Comparison of ENCODE assay signal across 8 cellular contexts in the genomic region with DNA sequence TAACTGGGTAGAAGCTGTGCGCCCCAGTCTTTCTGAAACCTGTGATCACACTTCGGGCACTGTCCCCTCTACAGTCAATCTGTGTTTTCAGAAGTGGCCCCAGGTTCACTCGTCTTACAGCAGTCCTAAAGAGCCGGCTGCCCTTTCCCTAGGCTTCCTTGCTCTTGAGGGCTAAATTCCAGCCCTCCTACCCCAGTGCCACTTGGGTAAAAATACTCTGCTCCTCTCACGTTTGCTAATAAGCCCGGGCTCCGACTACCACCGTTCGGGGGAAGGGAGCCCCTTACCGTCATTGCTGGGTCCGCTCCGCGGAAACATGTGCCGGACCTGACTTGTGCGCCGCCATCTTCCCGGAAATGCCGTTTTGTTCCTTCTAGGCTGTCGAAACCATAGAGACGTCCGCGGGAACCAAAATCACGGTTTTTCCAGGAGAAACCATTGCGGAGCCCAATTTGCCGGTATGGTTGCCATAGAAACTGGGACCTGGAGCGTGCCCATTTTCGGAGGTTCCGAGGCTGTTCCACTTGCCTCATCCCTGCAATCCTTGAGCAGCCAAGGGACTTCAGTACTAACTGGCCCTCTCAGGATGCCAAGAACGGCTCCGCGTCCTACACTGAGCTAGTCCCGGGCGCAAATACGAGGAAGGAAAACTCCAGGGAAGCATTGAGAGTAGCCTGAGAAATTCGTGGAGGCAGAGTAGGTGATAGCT. TPM values are rescaled to one million over a fixed set of nuclear protein-coding genes. Genes with fewer than 3 reads are reported as not detected.
DNase-seq lines count a peak whose midpoint lies in the region; ATAC-seq and TF ChIP-seq lines count a peak whose summit lies in the region.

Gene GPATCH4, minus strand, starts transcription at position 358 of the 709 bp plus-strand sequence.

- WGBS in spleen, 5 donors: 0 to 1% (median 0%) methylated on average over 17 to 35 of the region's 35 CpGs

- no peak for TF ChIP-seq POLR2A in spleen (IDR thresholded peaks at IDR 0.05)

- peaks cover 8 to 41% (median 28%) of the 10 kb centered on the region in 6 donors for H3K4me1 ChIP-seq in spleen

- no peaks in the 10 kb centered on the region for H3K27me3 ChIP-seq in spleen (replicated peaks in 1 of 7)

- in situ Hi-C loops in G401 (cut with HindIII; ENCODE audit: low sequenced_read_pairs): no loop called here

- TF ChIP-seq CTCF in spleen (IDR thresholded peaks at IDR 0.05 in 8 of 11, conservative IDR thresholded peaks at IDR 0.05 in 3 of 11): no peak

- H3K4me3 ChIP-seq in spleen: peak within 1 kb of the TSS; percentile 70 to 89 (median 80)

- peaks cover 0 to 29% (median 25%) of the 10 kb centered on the region in 6 donors for H3K36me3 ChIP-seq in spleen

- intact Hi-C loops in spleen (cut with DNase I; ENCODE audit: low total_unique reads): loop anchor here (10.0 kb wide), 1 partner anchor 116 kb away; no protein-coding TSS in a partner anchor

- peak; percentile 65 for ATAC-seq in HG02852 (IDR thresholded peaks at IDR 0.05; ENCODE audit: unreplicated experiment)
- ATAC-seq in HG03460 (IDR thresholded peaks at IDR 0.05; ENCODE audit: unreplicated experiment): no peak

- no peaks in the 10 kb centered on the region for H3K9me3 ChIP-seq in spleen

- DNase-seq in G401 (ENCODE audit: low spot score): peak; percentile 97
- DNase-seq in NCI-H345 (lab: John Stamatoyannopoulos, UW): peak; percentile 78
- DNase-seq in activated CD4-positive, CD25-positive, alpha-beta regulatory T cell (lab: John Stamatoyannopoulos, UW): peak; percentile 24 to 61 (median 46)
- DNase-seq in central memory CD4-positive, alpha-beta T cell: peak; percentile 71
- peak; percentile 90 for DNase-seq in iris pigment epithelial cell (ENCODE audit: low read depth)
- DNase-seq in spleen: peak; percentile 93

- H3K27ac ChIP-seq in spleen: peak within 1 kb of the TSS; percentile 71 to 88 (median 79)

RNA-seq across cellular contexts. Expression of gene GPATCH4, which starts in this region (rescaled TPM):
- total RNA-seq in G401 (2014; rRNA removed; shearing (Covaris generic)): 13.7 and 25.4 TPM in 2 replicates
- total RNA-seq in spleen: 10 to 100 TPM; 14.9 to 49.6 (median 26.2) TPM
- polyA plus RNA-seq in spleen: 10 to 100 TPM; 12.3 to 25.4 (median 13.8) TPM

Comparison
In these comparisons a context has a peak if more than half of its experiments do, and no peak if none do; other contexts are left out.
1. DNase-seq: peak in every context shown above with its lines; median percentile 97 in G401; 93 in spleen; 90 in iris pigment epithelial cell; 78 in NCI-H345; 71 in central memory CD4-positive, alpha-beta T cell; 46 in activated CD4-positive, CD25-positive, alpha-beta regulatory T cell.